19 cellular contexts compared by ENCODE assay signal in the genomic region with DNA sequence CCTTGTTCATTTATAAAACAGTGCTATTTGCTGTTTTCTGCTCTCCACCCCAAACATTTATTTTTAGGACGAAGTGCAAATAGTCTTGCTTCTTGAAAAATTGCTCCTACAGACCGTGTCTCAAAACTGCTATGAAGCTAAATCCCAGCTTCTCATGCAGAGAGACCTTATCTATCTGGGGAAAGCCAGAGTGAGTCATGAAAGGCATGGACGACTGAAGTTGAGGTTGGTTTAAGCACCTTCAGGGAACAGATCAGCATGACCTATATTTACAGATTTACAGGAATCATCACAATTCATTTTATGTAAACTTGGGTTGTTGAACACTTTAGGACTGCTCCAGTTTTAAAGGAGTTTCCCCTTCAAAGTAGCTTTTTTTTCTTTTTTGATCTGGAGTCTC.
DNase-seq lines count a peak whose midpoint lies in the region; ATAC-seq, FAIRE-seq and TF ChIP-seq lines count a peak whose summit lies in the region.
"Had no signal": no experiment of that assay in that cellular context is flagged by ENCODE, and none has a peak within 500 bp of the region (broad histone marks: within the 10 kb centered on the region; RNA-seq: fewer than 3 reads in every experiment).

No MANE protein-coding gene starts in this region.

- H3K27ac ChIP-seq in GM12878 (ENCODE audit: control insufficient read depth, insufficient read depth) (no peak overlapping the region), foreskin keratinocyte (no peak overlapping the region)
- H3K27ac ChIP-seq: 22Rv1, SJCRH30 had no signal

- TF ChIP-seq CTCF in GM12878 (IDR thresholded peaks at IDR 0.05 in 2 of 3, conservative IDR thresholded peaks at IDR 0.05 in 1 of 3; ENCODE audit: control insufficient read depth in 2 of 3, extremely low read depth in 1 of 3, insufficient read depth in 1 of 3, low read depth in 3 of 3, low read length in 3 of 3) (no peak), foreskin keratinocyte (conservative IDR thresholded peaks at IDR 0.05) (no peak)

- no peak for TF ChIP-seq RAD21 in GM12878 (IDR thresholded peaks at IDR 0.05; ENCODE audit: insufficient read depth, low read depth, low read length)

- in situ Hi-C loops in GM12878 (cut with MboI): no loop called here

- BruUV-seq in GM12878 (replicated peaks; lab: Mats Ljungman, UMichigan): no TSS peak

- no peak for TF ChIP-seq EP300 in GM12878 (IDR thresholded peaks at IDR 0.05; ENCODE audit: borderline replicate concordance in 1 of 2, control insufficient read depth in 1 of 2, low read depth in 2 of 2, low read length in 2 of 2)

- no peaks in the 10 kb centered on the region for H3K79me2 ChIP-seq in GM12878 (ENCODE audit: control insufficient read depth, insufficient read depth, low read length)

- 3% methylated on average over 3 of the region's 3 CpGs for WGBS in GM12878 (ENCODE audit: insufficient coverage, insufficient replicate concordance, low lambda C conversion rate, missing lambda C conversion rate)

- no peaks in the 10 kb centered on the region for H4K20me1 ChIP-seq in GM12878 (ENCODE audit: control insufficient read depth, insufficient read depth)

- RAD21 ChIA-PET in GM12878 (lab: Charles Lee; ENCODE audit: unreplicated experiment): no interaction called here

- SMC1A ChIA-PET in GM12878 (lab: Charles Lee; ENCODE audit: uncharacterized antibody, unreplicated experiment): interaction anchor here (1.2 kb wide), 1 partner anchor 21 kb away, joined by 3 read pairs; no protein-coding TSS in a partner anchor

- H3K27me3 ChIP-seq in GM12878 (replicated peaks in 1 of 2; ENCODE audit: control insufficient read depth in 2 of 2, insufficient read depth in 2 of 2, low read length in 1 of 2) (no peaks in the 10 kb centered on the region), foreskin keratinocyte (no peaks in the 10 kb centered on the region)
- H3K27me3 ChIP-seq: SJCRH30 had no signal

- ATAC-seq in GM12878 (no peak), foreskin keratinocyte (peak; percentile 44), HG02870 (IDR thresholded peaks at IDR 0.05; ENCODE audit: unreplicated experiment) (no peak)

- no peaks in the 10 kb centered on the region for H3K36me3 ChIP-seq in GM12878 (ENCODE audit: control insufficient read depth in 2 of 2, insufficient read depth in 2 of 2, low read length in 1 of 2)
- H3K36me3 ChIP-seq: SJCRH30 had no signal

- CTCF ChIA-PET in GM12878 (lab: Yijun Ruan, JAX): interaction anchor here (0.6 to 1.2 kb wide), 2 partner anchors 18 to 40 kb away, joined by 3 to 4 read pairs; no protein-coding TSS in a partner anchor

- peak; percentile 9 for DNase-seq in DMS53 (lab: John Stamatoyannopoulos, UW)
- DNase-seq in DMS53 treated with DMSO at 0.1 percent for 48 hours (lab: John Stamatoyannopoulos, UW; ENCODE audit: unreplicated experiment): no peak
- DNase-seq in GM12878 (ENCODE audit: low read depth, low spot score): no peak
- DNase-seq in foreskin keratinocyte: no peak
- DNase-seq in renal cortical epithelial cell (ENCODE audit: low read depth): peak; percentile 56
- no peak for DNase-seq in NK-92 treated with Interleukin-12 subunit alpha and Interleukin-12 subunit beta, amount 100 ng/mL, for 24 hours (lab: John Stamatoyannopoulos, UW)
- DNase-seq in NCI-H82 treated with DMSO at 0.1 percent for 48 hours (lab: John Stamatoyannopoulos, UW; ENCODE audit: unreplicated experiment): no peak
- DNase-seq: CD8-positive, alpha-beta memory T cell; DMS 273 treated with DMSO at 0.1 percent for 48 hours; IMR-90; NCI-H1048; NCI-H146; NCI-H2107; NCI-H226; NCI-H748 treated with DMSO at 0.1 percent for 48 hours; RPMI8226; SJCRH30 had no signal

- H3K4me1 ChIP-seq in GM12878 (ENCODE audit: control insufficient read depth, insufficient read depth, low read length) (no peaks in the 10 kb centered on the region), foreskin keratinocyte (no peaks in the 10 kb centered on the region)
- H3K4me1 ChIP-seq: SJCRH30 had no signal

- no peak overlapping the region for H3K4me3 ChIP-seq in GM12878
- H3K4me3 ChIP-seq: SJCRH30 had no signal

- H3K9ac ChIP-seq in GM12878 (ENCODE audit: control insufficient read depth, insufficient read depth, low read length): no peak overlapping the region

- POLR2A ChIA-PET in GM12878 (lab: Charles Lee): no interaction called here

- FAIRE-seq in GM12878 (lab: Jason Lieb, UNC): peak; percentile 64

- no peak for TF ChIP-seq POLR2A in GM12878 (IDR thresholded peaks at IDR 0.05; ENCODE audit: low read depth, low read length)

- no peak overlapping the region for H2AFZ ChIP-seq in GM12878 (ENCODE audit: control insufficient read depth, low read depth, low read length)

- H3K9me3 ChIP-seq in GM12878 (replicated peaks; ENCODE audit: control insufficient read depth, insufficient read depth, low read length): no peaks in the 10 kb centered on the region
- H3K9me3 ChIP-seq: SJCRH30 had no signal

- no peak overlapping the region for H3K4me2 ChIP-seq in GM12878 (ENCODE audit: control insufficient read depth, insufficient read depth)

- intact Hi-C loops in GM12878 (cut with micrococcal nuclease; ENCODE audit: unreplicated experiment): no loop called here

TF ChIP-seq in GM12878, 131 proteins besides CTCF, POLR2A, EP300 and RAD21 (continues in another document):
- TF ChIP-seq, protein P1, sequence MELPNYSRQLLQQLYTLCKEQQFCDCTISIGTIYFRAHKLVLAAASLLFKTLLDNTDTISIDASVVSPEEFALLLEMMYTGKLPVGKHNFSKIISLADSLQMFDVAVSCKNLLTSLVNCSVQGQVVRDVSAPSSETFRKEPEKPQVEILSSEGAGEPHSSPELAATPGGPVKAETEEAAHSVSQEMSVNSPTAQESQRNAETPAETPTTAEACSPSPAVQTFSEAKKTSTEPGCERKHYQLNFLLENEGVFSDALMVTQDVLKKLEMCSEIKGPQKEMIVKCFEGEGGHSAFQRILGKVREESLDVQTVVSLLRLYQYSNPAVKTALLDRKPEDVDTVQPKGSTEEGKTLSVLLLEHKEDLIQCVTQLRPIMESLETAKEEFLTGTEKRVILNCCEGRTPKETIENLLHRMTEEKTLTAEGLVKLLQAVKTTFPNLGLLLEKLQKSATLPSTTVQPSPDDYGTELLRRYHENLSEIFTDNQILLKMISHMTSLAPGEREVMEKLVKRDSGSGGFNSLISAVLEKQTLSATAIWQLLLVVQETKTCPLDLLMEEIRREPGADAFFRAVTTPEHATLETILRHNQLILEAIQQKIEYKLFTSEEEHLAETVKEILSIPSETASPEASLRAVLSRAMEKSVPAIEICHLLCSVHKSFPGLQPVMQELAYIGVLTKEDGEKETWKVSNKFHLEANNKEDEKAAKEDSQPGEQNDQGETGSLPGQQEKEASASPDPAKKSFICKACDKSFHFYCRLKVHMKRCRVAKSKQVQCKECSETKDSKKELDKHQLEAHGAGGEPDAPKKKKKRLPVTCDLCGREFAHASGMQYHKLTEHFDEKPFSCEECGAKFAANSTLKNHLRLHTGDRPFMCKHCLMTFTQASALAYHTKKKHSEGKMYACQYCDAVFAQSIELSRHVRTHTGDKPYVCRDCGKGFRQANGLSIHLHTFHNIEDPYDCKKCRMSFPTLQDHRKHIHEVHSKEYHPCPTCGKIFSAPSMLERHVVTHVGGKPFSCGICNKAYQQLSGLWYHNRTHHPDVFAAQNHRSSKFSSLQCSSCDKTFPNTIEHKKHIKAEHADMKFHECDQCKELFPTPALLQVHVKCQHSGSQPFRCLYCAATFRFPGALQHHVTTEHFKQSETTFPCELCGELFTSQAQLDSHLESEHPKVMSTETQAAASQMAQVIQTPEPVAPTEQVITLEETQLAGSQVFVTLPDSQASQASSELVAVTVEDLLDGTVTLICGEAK (IDR thresholded peaks at IDR 0.05; ENCODE audit: borderline replicate concordance): no peak
- no peak for TF ChIP-seq LARP7 (IDR thresholded peaks at IDR 0.05)
- TF ChIP-seq, protein P2, sequence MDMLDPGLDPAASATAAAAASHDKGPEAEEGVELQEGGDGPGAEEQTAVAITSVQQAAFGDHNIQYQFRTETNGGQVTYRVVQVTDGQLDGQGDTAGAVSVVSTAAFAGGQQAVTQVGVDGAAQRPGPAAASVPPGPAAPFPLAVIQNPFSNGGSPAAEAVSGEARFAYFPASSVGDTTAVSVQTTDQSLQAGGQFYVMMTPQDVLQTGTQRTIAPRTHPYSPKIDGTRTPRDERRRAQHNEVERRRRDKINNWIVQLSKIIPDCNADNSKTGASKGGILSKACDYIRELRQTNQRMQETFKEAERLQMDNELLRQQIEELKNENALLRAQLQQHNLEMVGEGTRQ (IDR thresholded peaks at IDR 0.05; ENCODE audit: borderline replicate concordance, low read depth, low read length): no peak
- no peak for TF ChIP-seq TARDBP (IDR thresholded peaks at IDR 0.05; ENCODE audit: borderline replicate concordance)
- TF ChIP-seq, protein P3, sequence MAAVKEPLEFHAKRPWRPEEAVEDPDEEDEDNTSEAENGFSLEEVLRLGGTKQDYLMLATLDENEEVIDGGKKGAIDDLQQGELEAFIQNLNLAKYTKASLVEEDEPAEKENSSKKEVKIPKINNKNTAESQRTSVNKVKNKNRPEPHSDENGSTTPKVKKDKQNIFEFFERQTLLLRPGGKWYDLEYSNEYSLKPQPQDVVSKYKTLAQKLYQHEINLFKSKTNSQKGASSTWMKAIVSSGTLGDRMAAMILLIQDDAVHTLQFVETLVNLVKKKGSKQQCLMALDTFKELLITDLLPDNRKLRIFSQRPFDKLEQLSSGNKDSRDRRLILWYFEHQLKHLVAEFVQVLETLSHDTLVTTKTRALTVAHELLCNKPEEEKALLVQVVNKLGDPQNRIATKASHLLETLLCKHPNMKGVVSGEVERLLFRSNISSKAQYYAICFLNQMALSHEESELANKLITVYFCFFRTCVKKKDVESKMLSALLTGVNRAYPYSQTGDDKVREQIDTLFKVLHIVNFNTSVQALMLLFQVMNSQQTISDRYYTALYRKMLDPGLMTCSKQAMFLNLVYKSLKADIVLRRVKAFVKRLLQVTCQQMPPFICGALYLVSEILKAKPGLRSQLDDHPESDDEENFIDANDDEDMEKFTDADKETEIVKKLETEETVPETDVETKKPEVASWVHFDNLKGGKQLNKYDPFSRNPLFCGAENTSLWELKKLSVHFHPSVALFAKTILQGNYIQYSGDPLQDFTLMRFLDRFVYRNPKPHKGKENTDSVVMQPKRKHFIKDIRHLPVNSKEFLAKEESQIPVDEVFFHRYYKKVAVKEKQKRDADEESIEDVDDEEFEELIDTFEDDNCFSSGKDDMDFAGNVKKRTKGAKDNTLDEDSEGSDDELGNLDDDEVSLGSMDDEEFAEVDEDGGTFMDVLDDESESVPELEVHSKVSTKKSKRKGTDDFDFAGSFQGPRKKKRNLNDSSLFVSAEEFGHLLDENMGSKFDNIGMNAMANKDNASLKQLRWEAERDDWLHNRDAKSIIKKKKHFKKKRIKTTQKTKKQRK (IDR thresholded peaks at IDR 0.05; ENCODE audit: low read depth, low read length): no peak
- TF ChIP-seq CREM (IDR thresholded peaks at IDR 0.05; ENCODE audit: low read depth): no peak
- TF ChIP-seq WRNIP1 (IDR thresholded peaks at IDR 0.05; ENCODE audit: borderline replicate concordance, low read depth, low read length): no peak
- TF ChIP-seq POLR2AphosphoS2 (IDR thresholded peaks at IDR 0.05; ENCODE audit: low read depth, low read length): no peak
- TF ChIP-seq MEF2A (IDR thresholded peaks at IDR 0.05; ENCODE audit: insufficient read depth, low read depth, low read length): no peak
- TF ChIP-seq TCF7 (IDR thresholded peaks at IDR 0.05; ENCODE audit: borderline replicate concordance): no peak

Comparison
In these comparisons a context has a peak if more than half of its experiments do, and no peak if none do; other contexts are left out.
1. DNase-seq: peak in DMS53 (single experiment) and renal cortical epithelial cell (single experiment); none in DMS53 treated with DMSO at 0.1 percent for 48 hours (single experiment), GM12878 (single experiment), foreskin keratinocyte (0 of 2), NK-92 treated with Interleukin-12 subunit alpha and Interleukin-12 subunit beta, amount 100 ng/mL, for 24 hours (single experiment) and NCI-H82 treated with DMSO at 0.1 percent for 48 hours (single experiment).